In the genomic region with DNA sequence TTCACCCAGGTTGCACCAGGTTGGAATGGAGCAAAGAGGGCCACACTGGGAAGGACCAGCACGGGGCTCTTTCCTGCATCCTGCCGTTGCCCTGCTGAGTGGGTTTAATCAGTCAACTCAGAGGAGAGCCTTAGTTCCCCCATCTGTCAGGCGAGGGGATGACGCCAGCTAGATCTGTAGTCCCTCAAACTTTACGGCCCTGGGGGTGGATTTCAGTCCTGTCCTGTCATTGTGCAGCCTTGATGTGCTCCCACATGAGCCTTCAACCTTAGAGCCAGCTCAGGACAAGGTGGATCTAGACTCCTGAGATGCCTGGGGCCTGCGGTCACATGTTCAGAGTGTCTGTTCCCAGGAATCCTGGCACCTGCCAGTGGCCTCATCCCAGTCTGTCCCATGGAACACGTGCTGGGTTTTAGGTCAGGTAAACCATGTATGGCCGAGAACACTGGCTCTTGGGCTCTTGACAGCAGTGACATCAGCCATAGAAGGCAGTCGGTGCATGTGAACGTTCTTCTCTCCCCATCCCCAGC, we compare ENCODE assay signal across 20 cellular contexts.
DNase-seq lines count a peak whose midpoint lies in the region; ATAC-seq, FAIRE-seq and TF ChIP-seq lines count a peak whose summit lies in the region.
"Had no signal": no experiment of that assay in that cellular context is flagged by ENCODE, and none has a peak within 500 bp of the region (broad histone marks: within the 10 kb centered on the region; RNA-seq: fewer than 3 reads in every experiment).

No MANE protein-coding gene starts in this region.

- DNase-seq in DND-41: no peak
- DNase-seq in RWPE1 (ENCODE audit: low spot score): no peak
- DNase-seq in esophagus muscularis mucosa (ENCODE audit: extremely low spot score): no peak
- no peak for DNase-seq in stimulated activated naive B cell treated with anti-CD40 and anti-IgM and Interleukin-4, amounts not matched to agents 10 μg/mL and 1 μg/mL and 100 μg/mL, for 72 hours
- DNase-seq in GM12892 (ENCODE audit: insufficient read length): no peak
- DNase-seq in effector CD4-positive, alpha-beta T cell: no peak
- DNase-seq: GF-D8, KBM-7, NCI-H1092, NCI-H1436, NCI-H187 treated with DMSO at 0.1 percent for 48 hours, NCI-H2107, NCI-H446 treated with DMSO at 0.1 percent for 48 hours, NCI-H526 treated with DMSO at 0.1 percent for 48 hours, SHP77 had no signal

- H3K27me3 Mint-ChIP-seq in stimulated activated naive B cell treated with anti-CD40 and anti-IgM and Interleukin-4, amounts not matched to agents 10 μg/mL and 1 μg/mL and 100 μg/mL, for 72 hours: no peaks in the 10 kb centered on the region
- H3K27me3 Mint-ChIP-seq: B cell had no signal

- H3K79me2 ChIP-seq in DND-41 (ENCODE audit: insufficient read depth, low read length): no peaks in the 10 kb centered on the region

- peaks cover 13 to 30% of the 10 kb centered on the region in 2 donors for H3K36me3 Mint-ChIP-seq in stimulated activated naive B cell treated with anti-CD40 and anti-IgM and Interleukin-4, amounts not matched to agents 10 μg/mL and 1 μg/mL and 100 μg/mL, for 72 hours

- peak overlapping the region; percentile 20 for H3K27ac Mint-ChIP-seq in stimulated activated naive B cell treated with anti-CD40 and anti-IgM and Interleukin-4, amounts not matched to agents 10 μg/mL and 1 μg/mL and 100 μg/mL, for 72 hours
- H3K27ac Mint-ChIP-seq: B cell, CD14-positive monocyte had no signal

- H3K4me3 Mint-ChIP-seq in stimulated activated naive B cell treated with anti-CD40 and anti-IgM and Interleukin-4, amounts not matched to agents 10 μg/mL and 1 μg/mL and 100 μg/mL, for 72 hours: no peak overlapping the region
- H3K4me3 Mint-ChIP-seq: B cell, CD14-positive monocyte had no signal

- no peak for FAIRE-seq in GM12892 (lab: Jason Lieb, UNC)
- FAIRE-seq: A204.1, H54 had no signal

- no peak for TF ChIP-seq EP300 in esophagus muscularis mucosa (IDR thresholded peaks at IDR 0.05)

- intact Hi-C loops in esophagus muscularis mucosa (cut with DNase I): no loop called here

- no peak overlapping the region for H3K4me2 ChIP-seq in DND-41 (ENCODE audit: insufficient read depth, low read length)

- H3K4me1 ChIP-seq in DND-41 (ENCODE audit: insufficient read depth, low read length) (no peaks in the 10 kb centered on the region), esophagus muscularis mucosa (peaks cover 31 to 76% (median 73%) of the 10 kb centered on the region in 4 donors)

- H4K20me1 ChIP-seq in DND-41 (ENCODE audit: insufficient read depth, low read length): peaks cover 34% of the 10 kb centered on the region

- H3K9ac ChIP-seq in DND-41 (ENCODE audit: low read depth, low read length): no peak overlapping the region

- H3K27me3 ChIP-seq in DND-41 (ENCODE audit: insufficient read depth, low read length, poor library complexity): no peaks in the 10 kb centered on the region
- no peaks in the 10 kb centered on the region for H3K27me3 ChIP-seq in esophagus muscularis mucosa

- TF ChIP-seq POLR2A in esophagus muscularis mucosa (IDR thresholded peaks at IDR 0.05; ENCODE audit: low read depth) (no peak), GM12892 (IDR thresholded peaks at IDR 0.05; ENCODE audit: low read depth, low read length) (no peak)

- CTCF ChIA-PET in RWPE1 (lab: Yijun Ruan, JAX): interaction anchor here (0.5 kb wide), 1 partner anchor 128 kb away, joined by 3 read pairs; no protein-coding TSS in a partner anchor

- no peaks in the 10 kb centered on the region for H3K9me3 Mint-ChIP-seq in stimulated activated naive B cell treated with anti-CD40 and anti-IgM and Interleukin-4, amounts not matched to agents 10 μg/mL and 1 μg/mL and 100 μg/mL, for 72 hours

- TF ChIP-seq CTCF in DND-41 (IDR thresholded peaks at IDR 0.05; ENCODE audit: borderline replicate concordance, extremely low read depth, low read length, poor library complexity, severe bottlenecking) (no peak), RWPE1 (conservative IDR thresholded peaks at IDR 0.05; ENCODE audit: low read depth) (no peak), esophagus muscularis mucosa (IDR thresholded peaks at IDR 0.05) (no peak)

- H3K27ac ChIP-seq in DND-41 (ENCODE audit: low read length) (0 out of 2 replicates have a peak overlapping the region, but pooled peaks have one; percentile 7), RWPE1 (peak overlapping the region; percentile 97), esophagus muscularis mucosa (replicated peaks in 1 of 4) (peak overlapping the region; percentile 83 to 90 (median 88))

- H3K36me3 ChIP-seq in DND-41 (ENCODE audit: insufficient read depth, low read length): peaks cover 96% of the 10 kb centered on the region
- peaks cover 8 to 85% (median 77%) of the 10 kb centered on the region in 4 donors for H3K36me3 ChIP-seq in esophagus muscularis mucosa

- no peak overlapping the region for H3K4me3 ChIP-seq in DND-41 (ENCODE audit: low read depth in 1 of 2, low read length in 2 of 2)
- no peak overlapping the region for H3K4me3 ChIP-seq in esophagus muscularis mucosa

- H3K9me3 ChIP-seq in DND-41 (ENCODE audit: insufficient read depth, low read length, severe bottlenecking) (no peaks in the 10 kb centered on the region), esophagus muscularis mucosa (no peaks in the 10 kb centered on the region)

- POLR2A ChIA-PET in RWPE1 (lab: Yijun Ruan, JAX; ENCODE audit: low non-redundant PET): no interaction called here

- 93% methylated on average over 7 of the region's 10 CpGs for WGBS in esophagus muscularis mucosa

- no peak for ATAC-seq in DND-41 (ENCODE audit: insufficient read depth, low read depth)
- ATAC-seq in stimulated activated naive B cell treated with anti-CD40 and anti-IgM and Interleukin-4, amounts not matched to agents 10 μg/mL and 1 μg/mL and 100 μg/mL, for 72 hours (replicated peaks): no peak
- ATAC-seq in activated CD4-positive, CD25-positive, alpha-beta regulatory T cell treated with anti-CD3 and anti-CD28 coated beads, Interleukin-2, amount 50 U/mL, for 24 hours: no peak

- no peak overlapping the region for H2AFZ ChIP-seq in DND-41 (ENCODE audit: low read depth, low read length)

- H3K4me1 Mint-ChIP-seq in stimulated activated naive B cell treated with anti-CD40 and anti-IgM and Interleukin-4, amounts not matched to agents 10 μg/mL and 1 μg/mL and 100 μg/mL, for 72 hours: peaks cover 2 to 15% of the 10 kb centered on the region in 2 donors

Comparison
In these comparisons a context has a peak if more than half of its experiments do, and no peak if none do; other contexts are left out.
1. H3K27ac ChIP-seq: peak in every context shown above with its lines; median percentile 97 in RWPE1; 88 in esophagus muscularis mucosa; 7 in DND-41.